Comparison of ENCODE assay signal across 1 cellular context in genomic region chr5:112860929-112861637, GRCh38.
TF ChIP-seq lines count a peak whose summit lies in the region.

Gene SRP19, plus strand, starts transcription at chr5:112861287. Its CDS starts 90 bp downstream, at chr5:112861377.

TF ChIP-seq in HepG2, 621 proteins besides CTCF, POLR2A, EP300 and RAD21 (continued from another document and continues in another):
- TF ChIP-seq BCL3 (CRISPR knock-in tag; IDR thresholded peaks at IDR 0.05) (no peak), ZNF589 (CRISPR knock-in tag; conservative IDR thresholded peaks at IDR 0.05) (no peak), HMG20B (CRISPR knock-in tag; conservative IDR thresholded peaks at IDR 0.05) (peak; percentile 79; the same call in 1 of the 2 replicates), ZNF253 (CRISPR knock-in tag; IDR thresholded peaks at IDR 0.05; ENCODE audit: borderline replicate concordance) (peak; percentile 93; the same call in 1 of the 2 replicates), NFRKB (IDR thresholded peaks at IDR 0.05) (no peak), PHF5A (CRISPR knock-in tag; IDR thresholded peaks at IDR 0.05; ENCODE audit: low read depth, unreplicated experiment) (peak; percentile 42), ZNF282 (IDR thresholded peaks at IDR 0.05; ENCODE audit: partially characterized antibody) (no peak), ETS1 (CRISPR knock-in tag; IDR thresholded peaks at IDR 0.05) (peak; percentile 98), MLLT10 (CRISPR knock-in tag; IDR thresholded peaks at IDR 0.05) (no peak), ZNF317 (CRISPR knock-in tag; IDR thresholded peaks at IDR 0.05) (peak; percentile 73; the same call in 1 of the 2 replicates), KLF13 (CRISPR knock-in tag; IDR thresholded peaks at IDR 0.05) (no peak), HNRNPK (IDR thresholded peaks at IDR 0.05; ENCODE audit: low read depth, low read length, poor library complexity, severe bottlenecking) (no peak), ZNF33B (CRISPR knock-in tag; IDR thresholded peaks at IDR 0.05) (peak; percentile 97), ZNF552 (CRISPR knock-in tag; IDR thresholded peaks at IDR 0.05; ENCODE audit: borderline replicate concordance) (peak; percentile 62; the same call in 1 of the 2 replicates), ZSCAN5A (CRISPR knock-in tag; IDR thresholded peaks at IDR 0.05; ENCODE audit: borderline replicate concordance) (no peak; the same call in 1 of the 2 replicates), MYNN (CRISPR knock-in tag; IDR thresholded peaks at IDR 0.05; ENCODE audit: low read depth) (peak; percentile 86), ZNF563 (CRISPR knock-in tag; IDR thresholded peaks at IDR 0.05) (peak; percentile 91; the same call in 1 of the 2 replicates), RELA (CRISPR knock-in tag; IDR thresholded peaks at IDR 0.05) (no peak), IKZF1 (IDR thresholded peaks at IDR 0.05) (no peak), ZNF609 (CRISPR knock-in tag; IDR thresholded peaks at IDR 0.05; ENCODE audit: borderline replicate concordance) (no peak), ZFP82 (CRISPR knock-in tag; IDR thresholded peaks at IDR 0.05; ENCODE audit: borderline replicate concordance) (no peak; the same call in 1 of the 2 replicates), MAF1 (CRISPR knock-in tag; IDR thresholded peaks at IDR 0.05; ENCODE audit: borderline replicate concordance) (0 out of 2 replicates have a peak, but pooled peaks have one; percentile 32), FOXO1 (CRISPR knock-in tag; IDR thresholded peaks at IDR 0.05) (no peak; the same call in 1 of the 2 replicates), IRF1 (CRISPR knock-in tag; IDR thresholded peaks at IDR 0.05; ENCODE audit: low read depth) (0 out of 2 replicates have a peak, but pooled peaks have one; percentile 22), ZNF776 (CRISPR knock-in tag; IDR thresholded peaks at IDR 0.05) (no peak), RNF2 (conservative IDR thresholded peaks at IDR 0.05; ENCODE audit: low read depth) (peak; percentile 99), ZNF619 (CRISPR knock-in tag; IDR thresholded peaks at IDR 0.05) (no peak), ZBTB42 (CRISPR knock-in tag; IDR thresholded peaks at IDR 0.05) (no peak; the same call in 1 of the 2 replicates), ZNF225 (CRISPR knock-in tag; IDR thresholded peaks at IDR 0.05) (no peak; the same call in none of the 2 replicates), GLMP (CRISPR knock-in tag; IDR thresholded peaks at IDR 0.05; ENCODE audit: borderline replicate concordance) (0 out of 2 replicates have a peak, but pooled peaks have one; percentile 16), SRSF4 (IDR thresholded peaks at IDR 0.05; ENCODE audit: low read depth, low read length, poor library complexity, severe bottlenecking) (no peak), ZNF775 (CRISPR knock-in tag; IDR thresholded peaks at IDR 0.05; ENCODE audit: borderline replicate concordance) (no peak), NFKBIZ (CRISPR knock-in tag; IDR thresholded peaks at IDR 0.05) (peak; percentile 79; the same call in 1 of the 2 replicates), ADNP (CRISPR knock-in tag; IDR thresholded peaks at IDR 0.05) (no peak), EED (CRISPR knock-in tag; IDR thresholded peaks at IDR 0.05) (peak; percentile 84; the same call in 1 of the 2 replicates), FOSL2 (CRISPR knock-in tag; IDR thresholded peaks at IDR 0.05) (peak; percentile 55), EEA1 (CRISPR knock-in tag; IDR thresholded peaks at IDR 0.05; ENCODE audit: borderline replicate concordance) (0 out of 2 replicates have a peak, but pooled peaks have one; percentile 7), PHF21A (CRISPR knock-in tag; IDR thresholded peaks at IDR 0.05) (peak; percentile 49; the same call in 1 of the 2 replicates), ZNF597 (CRISPR knock-in tag; IDR thresholded peaks at IDR 0.05) (no peak), SIX4 (CRISPR knock-in tag; IDR thresholded peaks at IDR 0.05) (0 out of 2 replicates have a peak, but pooled peaks have one; percentile 31), ZBTB38 (CRISPR knock-in tag; IDR thresholded peaks at IDR 0.05) (peak; percentile 16; the same call in 1 of the 2 replicates), NFYC (CRISPR knock-in tag; IDR thresholded peaks at IDR 0.05) (peak; percentile 91), ZNF367 (CRISPR knock-in tag; IDR thresholded peaks at IDR 0.05; ENCODE audit: borderline replicate concordance) (peak; percentile 76; the same call in 1 of the 2 replicates), CBX5 (CRISPR knock-in tag; IDR thresholded peaks at IDR 0.05; ENCODE audit: borderline replicate concordance) (peak; percentile 77), PTBP1 (IDR thresholded peaks at IDR 0.05; ENCODE audit: low read depth, low read length, poor library complexity, severe bottlenecking) (no peak), JDP2 (CRISPR knock-in tag; IDR thresholded peaks at IDR 0.05; ENCODE audit: borderline replicate concordance) (no peak), SOX5 (CRISPR knock-in tag; IDR thresholded peaks at IDR 0.05; ENCODE audit: borderline replicate concordance) (peak; percentile 71), ZSCAN22 (CRISPR knock-in tag; IDR thresholded peaks at IDR 0.05) (peak; percentile 52; the same call in 1 of the 2 replicates), ZNF83 (CRISPR knock-in tag; IDR thresholded peaks at IDR 0.05; ENCODE audit: borderline replicate concordance) (no peak)
- TF ChIP-seq, protein P1, sequence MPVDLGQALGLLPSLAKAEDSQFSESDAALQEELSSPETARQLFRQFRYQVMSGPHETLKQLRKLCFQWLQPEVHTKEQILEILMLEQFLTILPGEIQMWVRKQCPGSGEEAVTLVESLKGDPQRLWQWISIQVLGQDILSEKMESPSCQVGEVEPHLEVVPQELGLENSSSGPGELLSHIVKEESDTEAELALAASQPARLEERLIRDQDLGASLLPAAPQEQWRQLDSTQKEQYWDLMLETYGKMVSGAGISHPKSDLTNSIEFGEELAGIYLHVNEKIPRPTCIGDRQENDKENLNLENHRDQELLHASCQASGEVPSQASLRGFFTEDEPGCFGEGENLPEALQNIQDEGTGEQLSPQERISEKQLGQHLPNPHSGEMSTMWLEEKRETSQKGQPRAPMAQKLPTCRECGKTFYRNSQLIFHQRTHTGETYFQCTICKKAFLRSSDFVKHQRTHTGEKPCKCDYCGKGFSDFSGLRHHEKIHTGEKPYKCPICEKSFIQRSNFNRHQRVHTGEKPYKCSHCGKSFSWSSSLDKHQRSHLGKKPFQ (CRISPR knock-in tag; IDR thresholded peaks at IDR 0.05; ENCODE audit: insufficient replicate concordance) = peak; percentile 70
- TF ChIP-seq, protein P2, sequence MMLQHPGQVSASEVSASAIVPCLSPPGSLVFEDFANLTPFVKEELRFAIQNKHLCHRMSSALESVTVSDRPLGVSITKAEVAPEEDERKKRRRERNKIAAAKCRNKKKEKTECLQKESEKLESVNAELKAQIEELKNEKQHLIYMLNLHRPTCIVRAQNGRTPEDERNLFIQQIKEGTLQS (CRISPR knock-in tag; IDR thresholded peaks at IDR 0.05) = peak; percentile 27; the same call in 1 of the 2 replicates
- TF ChIP-seq, protein P3, sequence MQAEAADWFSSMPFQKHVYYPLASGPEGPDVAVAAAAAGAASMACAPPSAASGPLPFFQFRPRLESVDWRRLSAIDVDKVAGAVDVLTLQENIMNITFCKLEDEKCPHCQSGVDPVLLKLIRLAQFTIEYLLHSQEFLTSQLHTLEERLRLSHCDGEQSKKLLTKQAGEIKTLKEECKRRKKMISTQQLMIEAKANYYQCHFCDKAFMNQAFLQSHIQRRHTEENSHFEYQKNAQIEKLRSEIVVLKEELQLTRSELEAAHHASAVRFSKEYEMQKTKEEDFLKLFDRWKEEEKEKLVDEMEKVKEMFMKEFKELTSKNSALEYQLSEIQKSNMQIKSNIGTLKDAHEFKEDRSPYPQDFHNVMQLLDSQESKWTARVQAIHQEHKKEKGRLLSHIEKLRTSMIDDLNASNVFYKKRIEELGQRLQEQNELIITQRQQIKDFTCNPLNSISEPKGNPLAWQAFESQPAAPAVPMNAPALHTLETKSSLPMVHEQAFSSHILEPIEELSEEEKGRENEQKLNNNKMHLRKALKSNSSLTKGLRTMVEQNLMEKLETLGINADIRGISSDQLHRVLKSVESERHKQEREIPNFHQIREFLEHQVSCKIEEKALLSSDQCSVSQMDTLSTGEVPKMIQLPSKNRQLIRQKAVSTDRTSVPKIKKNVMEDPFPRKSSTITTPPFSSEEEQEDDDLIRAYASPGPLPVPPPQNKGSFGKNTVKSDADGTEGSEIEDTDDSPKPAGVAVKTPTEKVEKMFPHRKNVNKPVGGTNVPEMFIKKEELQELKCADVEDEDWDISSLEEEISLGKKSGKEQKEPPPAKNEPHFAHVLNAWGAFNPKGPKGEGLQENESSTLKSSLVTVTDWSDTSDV (CRISPR knock-in tag; IDR thresholded peaks at IDR 0.05) = peak; percentile 84; the same call in 1 of the 2 replicates
